ENCODE assay signal across 1 cellular context in genomic region chr20:3728876-3729275, GRCh38.
TF ChIP-seq lines count a peak whose summit lies in the region.

No MANE protein-coding gene starts in this region.

TF ChIP-seq in SK-N-SH, 30 proteins besides CTCF, POLR2A, EP300 and RAD21 (continued from another document):
- TF ChIP-seq USF2 (IDR thresholded peaks at IDR 0.05; ENCODE audit: borderline replicate concordance, low read depth, low read length), result no peak
- no peak for TF ChIP-seq RFX5 (IDR thresholded peaks at IDR 0.05; ENCODE audit: low read length)
TF ChIP-seq in SK-N-SH: peak in this region for 0.
